In the genomic region with DNA sequence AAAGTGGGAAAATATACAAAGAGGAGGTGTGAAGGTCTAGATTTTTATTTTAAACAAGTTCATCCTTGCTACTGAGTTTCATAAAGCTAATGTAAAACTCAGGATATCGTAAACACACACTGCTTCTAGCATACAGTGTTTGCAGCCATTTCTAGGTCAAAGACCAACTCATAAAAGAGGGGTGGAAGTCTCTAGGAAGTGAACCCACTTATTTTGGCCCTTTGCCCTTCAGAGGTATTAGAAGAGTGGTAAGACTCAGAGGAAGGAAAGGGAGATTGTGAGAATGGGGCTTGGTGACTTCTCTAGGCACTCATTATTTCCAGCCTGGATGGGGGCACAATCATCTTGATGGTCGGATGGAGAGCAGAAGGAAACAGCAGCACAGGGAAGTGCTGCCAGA, we compare ENCODE assay signal across 21 cellular contexts.
"Had no signal": no experiment of that assay in that cellular context is flagged by ENCODE, and none has a peak within 500 bp of the region (broad histone marks: within the 10 kb centered on the region; RNA-seq: fewer than 3 reads in every experiment).

No MANE protein-coding gene starts in this region.

- H3K36me3 Mint-ChIP-seq: memory B cell; naive thymus-derived CD4-positive, alpha-beta T cell had no signal

- H3K27ac ChIP-seq: tibial artery had no signal

- H3K36me3 ChIP-seq: tibial artery had no signal

- ATAC-seq: naive thymus-derived CD4-positive, alpha-beta T cell; stimulated activated naive CD8-positive, alpha-beta T cell treated with anti-CD3 and anti-CD28 coated beads, Interleukin-15, amount 100 ng/mL, for 72 hours had no signal

- H3K4me3 Mint-ChIP-seq: activated B cell treated with CpG ODN at 0.5 μM for 24 hours; activated naive CD4-positive, alpha-beta T cell treated with anti-CD3 and anti-CD28 coated beads for 36 hours; activated naive CD8-positive, alpha-beta T cell treated with anti-CD3 and anti-CD28 coated beads, Interleukin-2, amount 10 ng/mL, durations not matched to agents 7 days and 5 days; endodermal cell; memory B cell; naive thymus-derived CD4-positive, alpha-beta T cell; neural crest cell; stimulated activated naive CD8-positive, alpha-beta T cell treated with anti-CD3 and anti-CD28 coated beads, Interleukin-15, amount 100 ng/mL, for 72 hours; T-helper 1 cell treated with Interleukin-12 subunit alpha and Interleukin-12 subunit beta and Interleukin-4 antibody, amounts not matched to agents 30 μg/mL and 1 μg/mL, for 36 hours had no signal

- H3K27me3 Mint-ChIP-seq: stimulated activated naive CD8-positive, alpha-beta T cell treated with anti-CD3 and anti-CD28 coated beads, Interleukin-15, amount 100 ng/mL, for 72 hours had no signal

- H3K9me3 Mint-ChIP-seq: activated B cell treated with CpG ODN at 0.5 μM for 24 hours; activated naive CD4-positive, alpha-beta T cell treated with anti-CD3 and anti-CD28 coated beads for 36 hours; memory B cell; stimulated activated naive CD8-positive, alpha-beta T cell treated with anti-CD3 and anti-CD28 coated beads, Interleukin-15, amount 100 ng/mL, for 72 hours; T-helper 1 cell treated with Interleukin-12 subunit alpha and Interleukin-12 subunit beta and Interleukin-4 antibody, amounts not matched to agents 30 μg/mL and 1 μg/mL, for 36 hours had no signal

- H3K4me3 ChIP-seq: tibial artery had no signal

- H3K27me3 ChIP-seq: tibial artery had no signal

- H3K4me1 ChIP-seq: tibial artery had no signal

- H3K27ac Mint-ChIP-seq: activated B cell treated with CpG ODN at 0.5 μM for 24 hours; activated naive CD4-positive, alpha-beta T cell treated with anti-CD3 and anti-CD28 coated beads for 36 hours; activated naive CD8-positive, alpha-beta T cell treated with anti-CD3 and anti-CD28 coated beads, Interleukin-2, amount 10 ng/mL, durations not matched to agents 7 days and 5 days; endodermal cell; memory B cell; stimulated activated naive CD8-positive, alpha-beta T cell treated with anti-CD3 and anti-CD28 coated beads, Interleukin-15, amount 100 ng/mL, for 72 hours; T-helper 1 cell treated with Interleukin-12 subunit alpha and Interleukin-12 subunit beta and Interleukin-4 antibody, amounts not matched to agents 30 μg/mL and 1 μg/mL, for 36 hours had no signal

- H3K4me1 Mint-ChIP-seq: activated naive CD8-positive, alpha-beta T cell treated with anti-CD3 and anti-CD28 coated beads, Interleukin-2, amount 10 ng/mL, durations not matched to agents 7 days and 5 days; stimulated activated naive CD8-positive, alpha-beta T cell treated with anti-CD3 and anti-CD28 coated beads, Interleukin-15, amount 100 ng/mL, for 72 hours had no signal

- DNase-seq: activated B cell treated with CpG ODN at 0.5 μM for 24 hours; activated CD4-positive, alpha-beta T cell treated with anti-CD3 and anti-CD28 coated beads for 4 hours; activated CD4-positive, alpha-beta T cell treated with anti-CD3 and anti-CD28 coated beads, Interleukin-2, amount 50 U/mL, for 48 hours; activated CD8-positive, alpha-beta memory T cell treated with anti-CD3 and anti-CD28 coated beads, Interleukin-2, amount 50 U/mL, for 48 hours; activated naive CD4-positive, alpha-beta T cell treated with anti-CD3 and anti-CD28 coated beads for 36 hours; activated naive CD8-positive, alpha-beta T cell treated with anti-CD3 and anti-CD28 coated beads, Interleukin-2, amount 10 ng/mL, durations not matched to agents 7 days and 5 days; activated T-cell treated with anti-CD3 and anti-CD28 coated beads, Interleukin-2, amount 50 U/mL, for 48 hours; amniotic stem cell; cerebellar nuclear complex; cortex of kidney; endodermal cell; naive thymus-derived CD4-positive, alpha-beta T cell; occipital lobe; retina; stimulated activated CD4-positive, alpha-beta T cell treated with anti-CD3 and anti-CD28 coated beads, Interleukin-1b, Interleukin-23, amount 100 ng/mL, for 48 hours; stimulated activated naive CD8-positive, alpha-beta T cell treated with anti-CD3 and anti-CD28 coated beads, Interleukin-15, amount 100 ng/mL, for 72 hours; T1000; tibial artery had no signal
